In the genomic region with DNA sequence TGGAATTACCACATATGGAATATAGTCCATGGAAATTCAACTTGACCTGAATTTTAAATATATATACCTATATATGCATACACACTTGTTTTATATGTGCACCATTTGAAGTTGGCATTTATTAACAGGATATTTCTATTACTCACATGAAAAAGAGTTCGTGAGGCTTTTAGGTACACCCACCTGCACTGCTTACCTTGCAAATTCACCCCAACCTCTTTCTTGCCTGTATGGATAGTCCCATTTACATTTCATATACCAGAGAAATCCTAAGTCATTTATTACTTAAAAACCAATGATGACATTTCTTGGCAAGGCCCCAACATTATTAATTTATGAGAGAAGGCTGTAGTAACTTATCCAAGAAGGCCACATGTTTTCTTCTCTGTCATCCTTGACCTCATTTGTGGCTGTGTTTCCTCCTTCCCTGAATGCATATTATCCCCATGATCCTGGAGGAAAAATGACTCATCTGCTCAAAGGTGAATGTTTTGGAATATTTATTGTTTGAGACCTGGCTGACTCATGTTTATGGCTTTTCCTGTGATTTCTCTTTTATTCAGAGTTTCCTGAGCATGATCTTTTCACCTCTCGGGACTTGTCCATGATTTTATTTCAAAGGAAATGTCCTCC, we compare ENCODE assay signal across 11 cellular contexts.
DNase-seq lines count a peak whose midpoint lies in the region; ATAC-seq and TF ChIP-seq lines count a peak whose summit lies in the region.
"Had no signal": no experiment of that assay in that cellular context is flagged by ENCODE, and none has a peak within 500 bp of the region (broad histone marks: within the 10 kb centered on the region; RNA-seq: fewer than 3 reads in every experiment).

No MANE protein-coding gene starts in this region.

- DNase-seq in H4 (ENCODE audit: low spot score) (peak; percentile 80), SJSA1 (ENCODE audit: low read depth in 1 of 2, low spot score in 2 of 2) (peak in 1 of 2 experiments; percentile 79), fibroblast of pulmonary artery (ENCODE audit: low read depth) (peak; percentile 91), gastrocnemius medialis (no peak), middle frontal gyrus (ENCODE audit: extremely low spot score, low spot score) (no peak), NK-92 (lab: John Stamatoyannopoulos, UW; ENCODE audit: unreplicated experiment) (no peak), HEK293T (ENCODE audit: extremely low spot score) (no peak)
- DNase-seq: activated naive CD8-positive, alpha-beta T cell treated with anti-CD3 and anti-CD28 coated beads, Interleukin-2, amount 50 U/mL, for 24 hours; NCI-H1092 treated with DMSO at 0.1 percent for 48 hours; nucleus accumbens had no signal

- no peaks in the 10 kb centered on the region for H3K27me3 ChIP-seq in SJSA1 (replicated peaks)
- no peaks in the 10 kb centered on the region for H3K27me3 ChIP-seq in gastrocnemius medialis

- CTCF ChIA-PET in HEK293T (lab: Yijun Ruan, JAX): no interaction called here

- POLR2A ChIA-PET in HEK293T (lab: Yijun Ruan, JAX): interaction anchor here (0.6 kb wide), 1 partner anchor 149 kb away, joined by 3 read pairs; no protein-coding TSS in a partner anchor

- intact Hi-C loops in gastrocnemius medialis (cut with DNase I; ENCODE audit: low total_unique reads): no loop called here

- ATAC-seq in gastrocnemius medialis (peak in 1 of 2 donors; percentile 62), GM19463 (IDR thresholded peaks at IDR 0.05; ENCODE audit: unreplicated experiment) (no peak)
- ATAC-seq: activated naive CD8-positive, alpha-beta T cell treated with anti-CD3 and anti-CD28 coated beads, Interleukin-2, amount 50 U/mL, for 24 hours had no signal

- H3K27ac ChIP-seq in SJSA1 (peak overlapping the region; percentile 85), gastrocnemius medialis (peak overlapping the region in 3 of 4 donors; percentile 30 to 55 (median 46))

- H3K9me3 ChIP-seq in SJSA1 (replicated peaks) (peaks cover 4% of the 10 kb centered on the region; the same call in 1 of the 2 replicates), gastrocnemius medialis (no peaks in the 10 kb centered on the region)

- TF ChIP-seq CTCF in fibroblast of pulmonary artery (IDR thresholded peaks at IDR 0.05; ENCODE audit: low read length, missing control alignments): no peak
- TF ChIP-seq CTCF in gastrocnemius medialis (IDR thresholded peaks at IDR 0.05 in 4 of 5, conservative IDR thresholded peaks at IDR 0.05 in 1 of 5): no peak

- H3K4me1 ChIP-seq in SJSA1 (replicated peaks) (peaks cover 37% of the 10 kb centered on the region), gastrocnemius medialis (no peaks in the 10 kb centered on the region)

- H3K4me3 ChIP-seq in SJSA1: no peak overlapping the region
- no peak overlapping the region for H3K4me3 ChIP-seq in fibroblast of pulmonary artery (replicated peaks; ENCODE audit: low read depth, low read length)
- no peak overlapping the region for H3K4me3 ChIP-seq in gastrocnemius medialis

- in situ Hi-C loops in gastrocnemius medialis (cut with MboI; ENCODE audit: low sequenced_read_pairs in 4 of 4): no loop called here

- H3K36me3 ChIP-seq in SJSA1 (no peaks in the 10 kb centered on the region), gastrocnemius medialis (no peaks in the 10 kb centered on the region)

- no peak for TF ChIP-seq POLR2A in gastrocnemius medialis (IDR thresholded peaks at IDR 0.05)

TF ChIP-seq in HEK293T, 16 proteins besides CTCF, POLR2A, EP300 and RAD21:
- no peak for TF ChIP-seq FOXK2 (IDR thresholded peaks at IDR 0.05)
- no peak for TF ChIP-seq SP1 (IDR thresholded peaks at IDR 0.05)
- TF ChIP-seq L3MBTL2 (conservative IDR thresholded peaks at IDR 0.05): no peak
- TF ChIP-seq ZNF384 (IDR thresholded peaks at IDR 0.05): no peak
- TF ChIP-seq HDGF (IDR thresholded peaks at IDR 0.05; ENCODE audit: borderline replicate concordance): no peak
- no peak for TF ChIP-seq FOXA1 (IDR thresholded peaks at IDR 0.05)
- TF ChIP-seq, protein P1, sequence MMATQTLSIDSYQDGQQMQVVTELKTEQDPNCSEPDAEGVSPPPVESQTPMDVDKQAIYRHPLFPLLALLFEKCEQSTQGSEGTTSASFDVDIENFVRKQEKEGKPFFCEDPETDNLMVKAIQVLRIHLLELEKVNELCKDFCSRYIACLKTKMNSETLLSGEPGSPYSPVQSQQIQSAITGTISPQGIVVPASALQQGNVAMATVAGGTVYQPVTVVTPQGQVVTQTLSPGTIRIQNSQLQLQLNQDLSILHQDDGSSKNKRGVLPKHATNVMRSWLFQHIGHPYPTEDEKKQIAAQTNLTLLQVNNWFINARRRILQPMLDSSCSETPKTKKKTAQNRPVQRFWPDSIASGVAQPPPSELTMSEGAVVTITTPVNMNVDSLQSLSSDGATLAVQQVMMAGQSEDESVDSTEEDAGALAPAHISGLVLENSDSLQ (IDR thresholded peaks at IDR 0.05): no peak
- no peak for TF ChIP-seq LEF1 (IDR thresholded peaks at IDR 0.05; ENCODE audit: borderline replicate concordance)
- no peak for TF ChIP-seq BHLHE40 (IDR thresholded peaks at IDR 0.05; ENCODE audit: borderline replicate concordance)
- TF ChIP-seq TARDBP (IDR thresholded peaks at IDR 0.05): no peak
- TF ChIP-seq SUZ12 (IDR thresholded peaks at IDR 0.05): no peak
- no peak for TF ChIP-seq CTBP1 (IDR thresholded peaks at IDR 0.05; ENCODE audit: borderline replicate concordance)

Comparison
In these comparisons a context has a peak if more than half of its experiments do, and no peak if none do; other contexts are left out.
1. DNase-seq: peak in H4 (single experiment) and fibroblast of pulmonary artery (single experiment); none in gastrocnemius medialis (0 of 2), middle frontal gyrus (single experiment), NK-92 (single experiment) and HEK293T (single experiment).